In the genomic region with DNA sequence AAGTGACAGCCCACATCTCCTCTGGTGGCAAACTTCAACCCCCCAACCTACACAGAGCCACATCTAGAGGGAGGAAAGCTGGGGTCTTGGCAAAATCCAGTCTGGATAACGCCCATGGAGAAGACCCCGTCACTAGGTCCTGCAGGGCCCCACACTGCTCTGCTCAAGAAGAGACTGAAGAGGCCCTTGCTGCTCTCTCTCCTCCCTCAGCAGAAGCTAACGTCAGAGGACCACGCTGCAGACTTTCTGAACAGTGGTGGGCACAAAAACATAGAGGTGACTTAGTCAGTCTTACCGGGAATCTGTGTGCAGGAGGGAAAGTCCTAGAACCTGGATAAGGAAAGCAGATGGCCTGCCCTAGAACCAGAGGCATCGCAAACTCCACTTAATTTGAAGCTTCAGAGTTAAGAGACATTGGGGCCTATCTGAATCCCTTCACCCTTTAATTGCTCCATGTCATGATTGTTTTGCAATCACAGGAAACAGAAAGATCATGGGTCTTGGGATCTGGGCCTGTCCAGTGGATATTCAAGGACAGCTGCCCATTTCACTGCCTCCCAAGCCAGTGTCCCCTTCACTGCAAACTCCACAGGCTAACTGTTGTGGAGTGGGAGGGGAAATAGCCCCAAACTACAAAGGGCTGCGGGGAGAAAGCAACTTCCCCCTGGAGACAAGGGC, we compare ENCODE assay signal across 13 cellular contexts. TPM values are rescaled to one million over a fixed set of nuclear protein-coding genes. Genes with fewer than 3 reads are reported as not detected.
DNase-seq lines count a peak whose midpoint lies in the region; ATAC-seq and TF ChIP-seq lines count a peak whose summit lies in the region.
"Had no signal": no experiment of that assay in that cellular context is flagged by ENCODE, and none has a peak within 500 bp of the region (broad histone marks: within the 10 kb centered on the region; RNA-seq: fewer than 3 reads in every experiment).

No MANE protein-coding gene starts in this region.

- no peak overlapping the region for H2AK5ac ChIP-seq in mesenchymal stem cell (ENCODE audit: low read length, severe bottlenecking)

- H3K4me3 ChIP-seq in heart right ventricle (peak overlapping the region in 7 of 10 donors; percentile 58 to 72 (median 67)), coronary artery (peak overlapping the region; percentile 76), mesenchymal stem cell (ENCODE audit: insufficient read depth in 1 of 2, low read depth in 1 of 2, low read length in 2 of 2) (no peak overlapping the region), urinary bladder (ENCODE audit: low read depth, low read length) (no peak overlapping the region)
- H3K4me3 ChIP-seq: gastrocnemius medialis, K562 had no signal

- TF ChIP-seq CTCF in heart right ventricle (IDR thresholded peaks at IDR 0.05), result no peak
- no peak for TF ChIP-seq CTCF in coronary artery (IDR thresholded peaks at IDR 0.05)

- H3K4me1 ChIP-seq in heart right ventricle (peaks cover 6 to 60% (median 41%) of the 10 kb centered on the region in 9 donors), mesenchymal stem cell (ENCODE audit: control insufficient read depth, insufficient read depth, low read depth, low read length) (peaks cover 23% of the 10 kb centered on the region), urinary bladder (ENCODE audit: insufficient read depth) (no peaks in the 10 kb centered on the region)

- WGBS in heart right ventricle, 2 donors, result 90 to 91% methylated on average over 7 of the region's 7 CpGs
- WGBS in mesenchymal stem cell, result 95% methylated on average over 7 of the region's 7 CpGs
- WGBS in urinary bladder, result 92% methylated on average over 7 of the region's 7 CpGs

- H3K14ac ChIP-seq in mesenchymal stem cell (ENCODE audit: low read length in 2 of 2), result peak overlapping the region in 1 of 2 experiments; percentile 45

- peak overlapping the region; percentile 64 for H4K91ac ChIP-seq in mesenchymal stem cell (ENCODE audit: low read length)

- peaks cover 19% of the 10 kb centered on the region for H3K79me1 ChIP-seq in mesenchymal stem cell (replicated peaks; ENCODE audit: low read length, poor library complexity, severe bottlenecking)

- no peak overlapping the region for H2BK120ac ChIP-seq in mesenchymal stem cell (ENCODE audit: low read depth, low read length)

- no peak overlapping the region for H2BK5ac ChIP-seq in mesenchymal stem cell (ENCODE audit: low read depth, low read length, poor library complexity, severe bottlenecking)

- peak overlapping the region; percentile 29 to 73 for H3K4ac ChIP-seq in mesenchymal stem cell (ENCODE audit: low read depth in 1 of 2, low read length in 2 of 2)

- no peak overlapping the region for H3K4me2 ChIP-seq in mesenchymal stem cell (ENCODE audit: low read length, poor library complexity, severe bottlenecking)

- H3K18ac ChIP-seq in mesenchymal stem cell (ENCODE audit: low read depth in 1 of 2, low read length in 2 of 2), result peak overlapping the region; percentile 41 to 72

- H3K9ac ChIP-seq in mesenchymal stem cell (ENCODE audit: low read length), result no peak overlapping the region

- H3K27me3 ChIP-seq in heart right ventricle (peaks cover 0 to 65% (median 7%) of the 10 kb centered on the region in 7 donors), mesenchymal stem cell (ENCODE audit: control insufficient read depth in 1 of 2, insufficient read depth in 1 of 2, low read length in 2 of 2) (peaks cover 0 to 25% of the 10 kb centered on the region in 2 experiments)

- peak overlapping the region in 1 of 2 experiments; percentile 46 for H3K23ac ChIP-seq in mesenchymal stem cell (ENCODE audit: low read length in 2 of 2)

- H3K36me3 ChIP-seq in heart right ventricle (peaks cover 0 to 9% (median under 1%) of the 10 kb centered on the region in 9 donors), mesenchymal stem cell (ENCODE audit: control insufficient read depth in 1 of 2, insufficient read depth in 2 of 2, low read depth in 1 of 2, low read length in 2 of 2) (peaks cover 1 to 21% of the 10 kb centered on the region in 2 experiments), urinary bladder (ENCODE audit: insufficient read depth) (no peaks in the 10 kb centered on the region)
- H3K36me3 ChIP-seq: gastrocnemius medialis had no signal

- peak overlapping the region in 6 of 10 donors; percentile 82 to 92 (median 86) for H3K27ac ChIP-seq in heart right ventricle
- H3K27ac ChIP-seq in coronary artery, result peak overlapping the region in 1 of 2 donors; percentile 89
- no peak overlapping the region for H3K27ac ChIP-seq in mesenchymal stem cell (ENCODE audit: low read length, poor library complexity, severe bottlenecking)
- peak overlapping the region; percentile 12 for H3K27ac ChIP-seq in urinary bladder (ENCODE audit: low read depth)
- H3K27ac ChIP-seq: gastrocnemius medialis had no signal

- peak overlapping the region; percentile 10 for H4K8ac ChIP-seq in mesenchymal stem cell (ENCODE audit: low read length)

- intact Hi-C loops in heart right ventricle (cut with DNase I), result loop anchor here in 1 of 10 donors (5.0 kb wide), 1 partner anchor 39 kb away; no protein-coding TSS in a partner anchor
- intact Hi-C loops in left cardiac atrium (cut with DNase I), result no loop called here

- H2BK12ac ChIP-seq in mesenchymal stem cell (ENCODE audit: low read length in 2 of 2), result peak overlapping the region; percentile 2 to 72

- no peak overlapping the region for H2AFZ ChIP-seq in mesenchymal stem cell (ENCODE audit: low read depth, low read length)

- no peak overlapping the region for H2BK15ac ChIP-seq in mesenchymal stem cell (ENCODE audit: low read depth, poor library complexity, severe bottlenecking)

- H3K9me3 ChIP-seq in heart right ventricle (no peaks in the 10 kb centered on the region), mesenchymal stem cell (ENCODE audit: control insufficient read depth, low read length) (no peaks in the 10 kb centered on the region)
- H3K9me3 ChIP-seq: gastrocnemius medialis had no signal

- ATAC-seq in heart right ventricle (no peak), left cardiac atrium (no peak), HG03520 (IDR thresholded peaks at IDR 0.05; ENCODE audit: unreplicated experiment) (no peak), HG03139 (IDR thresholded peaks at IDR 0.05; ENCODE audit: unreplicated experiment) (no peak)
- ATAC-seq: gastrocnemius medialis, K562 had no signal

- DNase-seq in heart right ventricle (no peak), left cardiac atrium (no peak), coronary artery (ENCODE audit: low spot score) (no peak), mesenchymal stem cell (peak; percentile 64), COLO829 (ENCODE audit: low spot score) (no peak)
- DNase-seq: effector CD4-positive, alpha-beta T cell; gastrocnemius medialis; immature natural killer cell; SIG-M5 had no signal

RNA-seq across cellular contexts. Expression of gene DKK3, which starts 1.7 kb away (rescaled TPM):
- total RNA-seq in heart right ventricle, result 1,000 to 10,000 TPM in 1 of 10 donors, 100 to 1,000 TPM in 9; 314 to 1,034 (median 652) TPM
- polyA plus RNA-seq in heart right ventricle, result 100 to 1,000 TPM; 113 to 254 TPM
- total RNA-seq in left cardiac atrium, result 1,000 to 10,000 TPM; 1,563 to 1,610 TPM
- polyA plus RNA-seq in mesenchymal stem cell (2013, experiment 1 of 2), result 686 TPM
- 701 TPM for polyA plus RNA-seq in mesenchymal stem cell (2013, experiment 2 of 2)
- 173 TPM for total RNA-seq in urinary bladder
- polyA plus RNA-seq in urinary bladder, result 100 TPM

Comparison
In these comparisons a context has a peak if more than half of its experiments do, and no peak if none do; other contexts are left out.
1. H3K4me3 ChIP-seq: peak in heart right ventricle (7 of 10) and coronary artery (single experiment); none in mesenchymal stem cell (0 of 2) and urinary bladder (single experiment).